In genomic region chr10:51083280-51083986, GRCh38 we compare ENCODE assay signal across 15 cellular contexts. TPM values are rescaled to one million over a fixed set of nuclear protein-coding genes. Genes with fewer than 3 reads are reported as not detected.
DNase-seq lines count a peak whose midpoint lies in the region; ATAC-seq and TF ChIP-seq lines count a peak whose summit lies in the region.
"Had no signal": no experiment of that assay in that cellular context is flagged by ENCODE, and none has a peak within 500 bp of the region (broad histone marks: within the 10 kb centered on the region; RNA-seq: fewer than 3 reads in every experiment).

No MANE protein-coding gene starts in this region.

- ATAC-seq in HG03571 (IDR thresholded peaks at IDR 0.05; ENCODE audit: unreplicated experiment) (no peak), GM19467 (IDR thresholded peaks at IDR 0.05; ENCODE audit: unreplicated experiment) (no peak)
- ATAC-seq: T-helper 17 cell had no signal

- no peaks in the 10 kb centered on the region for H3K36me3 Mint-ChIP-seq in chondrocyte (ENCODE audit: low read depth)
- H3K36me3 Mint-ChIP-seq in activated T-helper 1 cell treated with anti-CD3 and anti-CD28 coated beads, Interleukin-12 subunit alpha, Interleukin-12 subunit beta, Interleukin-2, Interleukin-4 antibody, amounts not matched to agents 30 ng/mL and 10 ng/mL and 1 ng/mL, durations not matched to agents 14 hours and 24 hours and 36 hours (ENCODE audit: low read depth) = no peaks in the 10 kb centered on the region
- H3K36me3 Mint-ChIP-seq: activated naive CD8-positive, alpha-beta T cell treated with anti-CD3 and anti-CD28 coated beads, Interleukin-2, amount 10 ng/mL, durations not matched to agents 7 days and 5 days had no signal

- TF ChIP-seq POLR2A in sigmoid colon (IDR thresholded peaks at IDR 0.05) = no peak

- peaks cover 40% of the 10 kb centered on the region for H3K4me1 Mint-ChIP-seq in chondrocyte (ENCODE audit: low read depth)
- no peaks in the 10 kb centered on the region for H3K4me1 Mint-ChIP-seq in activated T-helper 1 cell treated with anti-CD3 and anti-CD28 coated beads, Interleukin-12 subunit alpha, Interleukin-12 subunit beta, Interleukin-2, Interleukin-4 antibody, amounts not matched to agents 30 ng/mL and 10 ng/mL and 1 ng/mL, durations not matched to agents 14 hours and 24 hours and 36 hours (ENCODE audit: low read depth)
- H3K4me1 Mint-ChIP-seq: activated naive CD8-positive, alpha-beta T cell treated with anti-CD3 and anti-CD28 coated beads, Interleukin-2, amount 10 ng/mL, durations not matched to agents 7 days and 5 days; T-helper 17 cell had no signal

- CTCF ChIA-PET in HEK293 (lab: Yijun Ruan, JAX) = interaction anchor here (0.6 to 1.4 kb wide), 4 partner anchors 24 to 339 kb away, joined by 3 to 4 read pairs (median 4); no protein-coding TSS in a partner anchor

- DNase-seq in chondrocyte (ENCODE audit: low spot score) (no peak), iPS DF 4.7 (ENCODE audit: extremely low read depth, low spot score) (peak; percentile 36), sigmoid colon (no peak)
- no peak for DNase-seq in activated T-helper 1 cell treated with anti-CD3 and anti-CD28 coated beads, Interleukin-12 subunit alpha, Interleukin-12 subunit beta, Interleukin-2, Interleukin-4 antibody, amounts not matched to agents 30 ng/mL and 10 ng/mL and 1 ng/mL, durations not matched to agents 14 hours and 24 hours and 36 hours (ENCODE audit: low spot score)
- no peak for DNase-seq in stimulated activated naive CD4-positive, alpha-beta T cell treated with Interleukin-2 at 50 U/mL for 16 hours (lab: John Stamatoyannopoulos, UW)
- DNase-seq: activated naive CD8-positive, alpha-beta T cell treated with anti-CD3 and anti-CD28 coated beads, Interleukin-2, amount 10 ng/mL, durations not matched to agents 7 days and 5 days; activated T-cell treated with anti-CD3 and anti-CD28 coated beads for 4 hours; NCI-H1105 treated with DMSO at 0.1 percent for 48 hours; NCI-H510A treated with DMSO at 0.1 percent for 48 hours; occipital lobe; T-helper 17 cell had no signal

- WGBS in sigmoid colon, 2 donors = 70 to 75% methylated on average over 6 of the region's 6 CpGs

- H3K27ac ChIP-seq in HEK293 (ENCODE audit: extremely low read depth, low read depth, low read length) (no peak overlapping the region), sigmoid colon (peak overlapping the region; percentile 72 to 83 (median 78))
- H3K27ac ChIP-seq: BLaER1 treated with 17β-estradiol and CSF1 and Interleukin-3, amounts not matched to agents 10 nM and 100 nM had no signal

- no peaks in the 10 kb centered on the region for H3K27me3 Mint-ChIP-seq in chondrocyte (ENCODE audit: low read depth)
- no peaks in the 10 kb centered on the region for H3K27me3 Mint-ChIP-seq in activated T-helper 1 cell treated with anti-CD3 and anti-CD28 coated beads, Interleukin-12 subunit alpha, Interleukin-12 subunit beta, Interleukin-2, Interleukin-4 antibody, amounts not matched to agents 30 ng/mL and 10 ng/mL and 1 ng/mL, durations not matched to agents 14 hours and 24 hours and 36 hours (ENCODE audit: insufficient read depth)
- H3K27me3 Mint-ChIP-seq: activated naive CD8-positive, alpha-beta T cell treated with anti-CD3 and anti-CD28 coated beads, Interleukin-2, amount 10 ng/mL, durations not matched to agents 7 days and 5 days had no signal

- 0 out of 2 replicates have a peak, but pooled peaks have one; percentile 11 for TF ChIP-seq CTCF in HEK293 (tag by site-specific recombination; IDR thresholded peaks at IDR 0.05)
- peak; percentile 51 for TF ChIP-seq CTCF in chondrocyte (IDR thresholded peaks at IDR 0.05)
- TF ChIP-seq CTCF in sigmoid colon (IDR thresholded peaks at IDR 0.05) = peak in 1 of 4 experiments; percentile 10

- H3K27me3 ChIP-seq in sigmoid colon = no peaks in the 10 kb centered on the region
- H3K27me3 ChIP-seq: BLaER1 treated with 17β-estradiol and CSF1 and Interleukin-3, amounts not matched to agents 10 nM and 100 nM had no signal

- no peaks in the 10 kb centered on the region for H3K9me3 ChIP-seq in HEK293 (ENCODE audit: control insufficient read depth, insufficient read depth, low read depth, low read length)
- H3K9me3 ChIP-seq in sigmoid colon = no peaks in the 10 kb centered on the region
- H3K9me3 ChIP-seq: BLaER1 treated with 17β-estradiol and CSF1 and Interleukin-3, amounts not matched to agents 10 nM and 100 nM had no signal

- H3K36me3 ChIP-seq in HEK293 (ENCODE audit: control insufficient read depth in 2 of 2, insufficient read depth in 1 of 2, low read length in 2 of 2) = no peaks in the 10 kb centered on the region
- H3K36me3 ChIP-seq in sigmoid colon = no peaks in the 10 kb centered on the region
- H3K36me3 ChIP-seq: BLaER1 treated with 17β-estradiol and CSF1 and Interleukin-3, amounts not matched to agents 10 nM and 100 nM had no signal

- peak overlapping the region; percentile 41 for H3K4me3 Mint-ChIP-seq in chondrocyte (ENCODE audit: unreplicated experiment)
- H3K4me3 Mint-ChIP-seq in activated T-helper 1 cell treated with anti-CD3 and anti-CD28 coated beads, Interleukin-12 subunit alpha, Interleukin-12 subunit beta, Interleukin-2, Interleukin-4 antibody, amounts not matched to agents 30 ng/mL and 10 ng/mL and 1 ng/mL, durations not matched to agents 14 hours and 24 hours and 36 hours = no peak overlapping the region
- H3K4me3 Mint-ChIP-seq: activated naive CD8-positive, alpha-beta T cell treated with anti-CD3 and anti-CD28 coated beads, Interleukin-2, amount 10 ng/mL, durations not matched to agents 7 days and 5 days; T-helper 17 cell had no signal

- no peaks in the 10 kb centered on the region for H3K9me3 Mint-ChIP-seq in chondrocyte (ENCODE audit: low read depth)
- no peaks in the 10 kb centered on the region for H3K9me3 Mint-ChIP-seq in activated T-helper 1 cell treated with anti-CD3 and anti-CD28 coated beads, Interleukin-12 subunit alpha, Interleukin-12 subunit beta, Interleukin-2, Interleukin-4 antibody, amounts not matched to agents 30 ng/mL and 10 ng/mL and 1 ng/mL, durations not matched to agents 14 hours and 24 hours and 36 hours
- H3K9me3 Mint-ChIP-seq: activated naive CD8-positive, alpha-beta T cell treated with anti-CD3 and anti-CD28 coated beads, Interleukin-2, amount 10 ng/mL, durations not matched to agents 7 days and 5 days had no signal

- no peak for TF ChIP-seq EP300 in sigmoid colon (IDR thresholded peaks at IDR 0.05)

- H3K4me3 ChIP-seq in HEK293 (ENCODE audit: low read depth, low read length) = no peak overlapping the region
- peak overlapping the region in 2 of 4 donors; percentile 12 to 14 for H3K4me3 ChIP-seq in sigmoid colon
- H3K4me3 ChIP-seq: BLaER1 treated with 17β-estradiol and CSF1 and Interleukin-3, amounts not matched to agents 10 nM and 100 nM had no signal

- peak overlapping the region; percentile 34 for H3K27ac Mint-ChIP-seq in chondrocyte (ENCODE audit: unreplicated experiment)
- H3K27ac Mint-ChIP-seq in activated T-helper 1 cell treated with anti-CD3 and anti-CD28 coated beads, Interleukin-12 subunit alpha, Interleukin-12 subunit beta, Interleukin-2, Interleukin-4 antibody, amounts not matched to agents 30 ng/mL and 10 ng/mL and 1 ng/mL, durations not matched to agents 14 hours and 24 hours and 36 hours = no peak overlapping the region
- H3K27ac Mint-ChIP-seq: activated naive CD8-positive, alpha-beta T cell treated with anti-CD3 and anti-CD28 coated beads, Interleukin-2, amount 10 ng/mL, durations not matched to agents 7 days and 5 days; T-helper 17 cell had no signal

- H3K4me1 ChIP-seq in HEK293 (ENCODE audit: control insufficient read depth, insufficient read depth, low read length) = peaks cover 13% of the 10 kb centered on the region
- H3K4me1 ChIP-seq in sigmoid colon = peaks cover 0 to 48% (median 32%) of the 10 kb centered on the region in 4 donors

- intact Hi-C loops in sigmoid colon (cut with DNase I) = no loop called here
- intact Hi-C loops in activated T-helper 1 cell treated with anti-CD3 and anti-CD28 coated beads, Interleukin-12 subunit alpha, Interleukin-12 subunit beta, Interleukin-2, Interleukin-4 antibody, amounts not matched to agents 30 ng/mL and 10 ng/mL and 1 ng/mL, durations not matched to agents 14 hours and 24 hours and 36 hours (cut with micrococcal nuclease) = no loop called here

- POLR2A ChIA-PET in HEK293 (lab: Yijun Ruan, JAX) = interaction anchor here (0.7 to 4.2 kb wide), 2 partner anchors 9 to 1569 kb away, joined by 3 to 21 read pairs; partner anchors contain the start of gene PRKG1

TF ChIP-seq in HEK293, 187 proteins besides CTCF, POLR2A, EP300 and RAD21 (continues in another document):
- TF ChIP-seq, protein P1, sequence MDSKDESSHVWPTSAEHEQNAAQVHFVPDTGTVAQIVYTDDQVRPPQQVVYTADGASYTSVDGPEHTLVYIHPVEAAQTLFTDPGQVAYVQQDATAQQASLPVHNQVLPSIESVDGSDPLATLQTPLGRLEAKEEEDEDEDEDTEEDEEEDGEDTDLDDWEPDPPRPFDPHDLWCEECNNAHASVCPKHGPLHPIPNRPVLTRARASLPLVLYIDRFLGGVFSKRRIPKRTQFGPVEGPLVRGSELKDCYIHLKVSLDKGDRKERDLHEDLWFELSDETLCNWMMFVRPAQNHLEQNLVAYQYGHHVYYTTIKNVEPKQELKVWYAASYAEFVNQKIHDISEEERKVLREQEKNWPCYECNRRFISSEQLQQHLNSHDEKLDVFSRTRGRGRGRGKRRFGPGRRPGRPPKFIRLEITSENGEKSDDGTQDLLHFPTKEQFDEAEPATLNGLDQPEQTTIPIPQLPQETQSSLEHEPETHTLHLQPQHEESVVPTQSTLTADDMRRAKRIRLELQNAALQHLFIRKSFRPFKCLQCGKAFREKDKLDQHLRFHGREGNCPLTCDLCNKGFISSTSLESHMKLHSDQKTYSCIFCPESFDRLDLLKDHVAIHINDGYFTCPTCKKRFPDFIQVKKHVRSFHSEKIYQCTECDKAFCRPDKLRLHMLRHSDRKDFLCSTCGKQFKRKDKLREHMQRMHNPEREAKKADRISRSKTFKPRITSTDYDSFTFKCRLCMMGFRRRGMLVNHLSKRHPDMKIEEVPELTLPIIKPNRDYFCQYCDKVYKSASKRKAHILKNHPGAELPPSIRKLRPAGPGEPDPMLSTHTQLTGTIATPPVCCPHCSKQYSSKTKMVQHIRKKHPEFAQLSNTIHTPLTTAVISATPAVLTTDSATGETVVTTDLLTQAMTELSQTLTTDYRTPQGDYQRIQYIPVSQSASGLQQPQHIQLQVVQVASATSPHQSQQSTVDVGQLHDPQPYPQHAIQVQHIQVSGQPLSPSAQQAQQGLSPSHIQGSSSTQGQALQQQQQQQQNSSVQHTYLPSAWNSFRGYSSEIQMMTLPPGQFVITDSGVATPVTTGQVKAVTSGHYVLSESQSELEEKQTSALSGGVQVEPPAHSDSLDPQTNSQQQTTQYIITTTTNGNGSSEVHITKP (tag by site-specific recombination; IDR thresholded peaks at IDR 0.05) = peak; percentile 41

RNA-seq across cellular contexts. Expression of gene PRKG1, which starts 9.1 kb away (rescaled TPM):
- 22.8 to 27.1 TPM (median 23.4 TPM) in 3 replicates for total RNA-seq in chondrocyte
- total RNA-seq in sigmoid colon = 10 to 100 TPM; 60.2 to 92.9 (median 79.1) TPM
- 1 to 10 TPM; 3.7 to 4.2 (median 4.0) TPM for polyA plus RNA-seq in sigmoid colon
- total RNA-seq in activated T-helper 1 cell treated with anti-CD3 and anti-CD28 coated beads, Interleukin-12 subunit alpha, Interleukin-12 subunit beta, Interleukin-2, Interleukin-4 antibody, amounts not matched to agents 30 ng/mL and 10 ng/mL and 1 ng/mL, durations not matched to agents 14 hours and 24 hours and 36 hours = not detected in 2 replicates
- total RNA-seq: activated naive CD8-positive, alpha-beta T cell treated with anti-CD3 and anti-CD28 coated beads, Interleukin-2, amount 10 ng/mL, durations not matched to agents 7 days and 5 days had no signal

Comparison
In these comparisons a context has a peak if more than half of its experiments do, and no peak if none do; other contexts are left out.
1. RNA of gene PRKG1, which starts 9.1 kb away (total RNA-seq): 60.2 to 92.9 TPM in sigmoid colon and 22.8 to 27.1 TPM in chondrocyte; not detected in activated T-helper 1 cell treated with anti-CD3 and anti-CD28 coated beads, Interleukin-12 subunit alpha, Interleukin-12 subunit beta, Interleukin-2, Interleukin-4 antibody, amounts not matched to agents 30 ng/mL and 10 ng/mL and 1 ng/mL, durations not matched to agents 14 hours and 24 hours and 36 hours; every median in the first group is over 10 times any median in the second.